Comparison of ENCODE assay signal across 21 cellular contexts in genomic region chrX:109134777-109135176, GRCh38.
DNase-seq lines count a peak whose midpoint lies in the region; ATAC-seq, FAIRE-seq and TF ChIP-seq lines count a peak whose summit lies in the region.
"Had no signal": no experiment of that assay in that cellular context is flagged by ENCODE, and none has a peak within 500 bp of the region (broad histone marks: within the 10 kb centered on the region; RNA-seq: fewer than 3 reads in every experiment).

No MANE protein-coding gene starts in this region.

- FAIRE-seq in astrocyte (lab: Jason Lieb, UNC) = peak; percentile 13
- FAIRE-seq: D721Med, G401.6, GM12891 had no signal

- H3K4me2 ChIP-seq in astrocyte (ENCODE audit: low read length) (no peak overlapping the region), mesendoderm (ENCODE audit: low read length) (no peak overlapping the region)
- H3K4me2 ChIP-seq: A549; BLaER1 treated with 17β-estradiol and CSF1 and Interleukin-3, amounts not matched to agents 10 nM and 100 nM had no signal

- no peaks in the 10 kb centered on the region for H3K4me1 Mint-ChIP-seq in astrocyte (ENCODE audit: low read depth, unreplicated experiment)
- H3K4me1 Mint-ChIP-seq: B cell had no signal

- no peak overlapping the region for H3K23ac ChIP-seq in mesendoderm (ENCODE audit: low read length)

- H3K4me3 ChIP-seq in astrocyte (ENCODE audit: insufficient read depth, low read depth, low read length) (no peak overlapping the region), mesendoderm (ENCODE audit: low read length) (no peak overlapping the region)
- H3K4me3 ChIP-seq: A549; BLaER1 treated with 17β-estradiol and CSF1 and Interleukin-3, amounts not matched to agents 10 nM and 100 nM had no signal

- no peak overlapping the region for H3K27ac Mint-ChIP-seq in astrocyte (ENCODE audit: unreplicated experiment)
- H3K27ac Mint-ChIP-seq: B cell; CD4-positive, alpha-beta T cell; CD8-positive, alpha-beta T cell had no signal

- H3K18ac ChIP-seq in mesendoderm (ENCODE audit: low read length) = no peak overlapping the region

- H2AK5ac ChIP-seq in mesendoderm (ENCODE audit: low read length) = no peak overlapping the region

- H2AFZ ChIP-seq in astrocyte (ENCODE audit: low read depth, low read length) = no peak overlapping the region

- H3K79me2 ChIP-seq in astrocyte (ENCODE audit: insufficient read depth, low read length) (no peaks in the 10 kb centered on the region), mesendoderm (ENCODE audit: control insufficient read depth, insufficient read depth, low read length) (no peaks in the 10 kb centered on the region)

- H3K56ac ChIP-seq in mesendoderm (ENCODE audit: low read length) = no peak overlapping the region

- H3K36me3 ChIP-seq in astrocyte (ENCODE audit: insufficient read depth, low read length) (no peaks in the 10 kb centered on the region), mesendoderm (ENCODE audit: control insufficient read depth, insufficient read depth, low read length) (no peaks in the 10 kb centered on the region)
- H3K36me3 ChIP-seq: BLaER1 treated with 17β-estradiol and CSF1 and Interleukin-3, amounts not matched to agents 10 nM and 100 nM had no signal

- no peaks in the 10 kb centered on the region for H3K79me1 ChIP-seq in mesendoderm (ENCODE audit: low read length)

- H2BK15ac ChIP-seq in mesendoderm (replicated peaks; ENCODE audit: low read depth) = no peak overlapping the region

- H3K9ac ChIP-seq in astrocyte (ENCODE audit: low read length) (no peak overlapping the region), mesendoderm (ENCODE audit: low read length) (no peak overlapping the region)
- H3K9ac ChIP-seq: BLaER1 treated with 17β-estradiol and CSF1 and Interleukin-3, amounts not matched to agents 10 nM and 100 nM had no signal

- H3K4me1 ChIP-seq in astrocyte (ENCODE audit: insufficient read depth, low read length) = no peaks in the 10 kb centered on the region
- H3K4me1 ChIP-seq in mesendoderm (ENCODE audit: control insufficient read depth, low read depth, low read length) = no peaks in the 10 kb centered on the region
- H3K4me1 ChIP-seq: A549; BLaER1 treated with 17β-estradiol and CSF1 and Interleukin-3, amounts not matched to agents 10 nM and 100 nM; Caco-2 had no signal

- H2BK120ac ChIP-seq in mesendoderm (ENCODE audit: low read depth, low read length) = no peak overlapping the region

- H3K9me3 ChIP-seq in astrocyte (ENCODE audit: insufficient read depth, low read depth, low read length) = no peaks in the 10 kb centered on the region
- H3K9me3 ChIP-seq: A549, Caco-2 had no signal

- H3K36me3 Mint-ChIP-seq in astrocyte (ENCODE audit: low read depth, unreplicated experiment) = no peaks in the 10 kb centered on the region
- H3K36me3 Mint-ChIP-seq: CD8-positive, alpha-beta T cell had no signal

- H3K4me3 Mint-ChIP-seq in astrocyte (ENCODE audit: unreplicated experiment) = no peak overlapping the region
- H3K4me3 Mint-ChIP-seq: B cell; CD4-positive, alpha-beta T cell; CD8-positive, alpha-beta T cell had no signal

- H4K8ac ChIP-seq in mesendoderm (ENCODE audit: low read depth, low read length) = no peak overlapping the region

- DNase-seq in DMS53 (lab: John Stamatoyannopoulos, UW) (peak; percentile 8), DMS53 treated with DMSO at 0.1 percent for 48 hours (lab: John Stamatoyannopoulos, UW; ENCODE audit: unreplicated experiment) (no peak), astrocyte (ENCODE audit: low read depth) (no peak), mesendoderm (peak; percentile 0), NCI-H524 treated with DMSO at 0.1 percent for 48 hours (lab: John Stamatoyannopoulos, UW) (no peak)
- DNase-seq: AML-193; Caco-2; Calu3; CD4-positive, alpha-beta T cell; CD8-positive, alpha-beta T cell; DMS79 treated with DMSO at 0.1 percent for 48 hours; GF-D8 had no signal

- no peak overlapping the region for H4K5ac ChIP-seq in mesendoderm (ENCODE audit: low read length)

- H2BK5ac ChIP-seq in mesendoderm (ENCODE audit: low read length) = no peak overlapping the region

- no peak for ATAC-seq in GM19395 (IDR thresholded peaks at IDR 0.05; ENCODE audit: unreplicated experiment)
- ATAC-seq: A549; CD8-positive, alpha-beta T cell had no signal

- H3K27me3 ChIP-seq in astrocyte (ENCODE audit: insufficient read depth, low read length) (no peaks in the 10 kb centered on the region), mesendoderm (ENCODE audit: insufficient read depth, low read length, poor library complexity) (no peaks in the 10 kb centered on the region)

- no peaks in the 10 kb centered on the region for H3K9me3 Mint-ChIP-seq in astrocyte (ENCODE audit: unreplicated experiment)
- H3K9me3 Mint-ChIP-seq: CD4-positive, alpha-beta T cell had no signal

- TF ChIP-seq CTCF in astrocyte (IDR thresholded peaks at IDR 0.05; ENCODE audit: insufficient read depth, low read depth, low read length) = no peak

- no peaks in the 10 kb centered on the region for H4K20me1 ChIP-seq in astrocyte (ENCODE audit: insufficient read depth, low read length)
- H4K20me1 ChIP-seq: BLaER1 treated with 17β-estradiol and CSF1 and Interleukin-3, amounts not matched to agents 10 nM and 100 nM had no signal

- H3K4ac ChIP-seq in mesendoderm (ENCODE audit: low read depth, low read length) = no peak overlapping the region

- no peak overlapping the region for H3K27ac ChIP-seq in astrocyte (ENCODE audit: low read depth, low read length)
- H3K27ac ChIP-seq in mesendoderm (ENCODE audit: low read depth, low read length) = no peak overlapping the region
- H3K27ac ChIP-seq: 22Rv1; A549; BLaER1 treated with 17β-estradiol and CSF1 and Interleukin-3, amounts not matched to agents 10 nM and 100 nM; C4-2B had no signal

- no peaks in the 10 kb centered on the region for H3K27me3 Mint-ChIP-seq in astrocyte (ENCODE audit: low read depth, unreplicated experiment)
- H3K27me3 Mint-ChIP-seq: B cell; CD4-positive, alpha-beta T cell had no signal

Comparison
In these comparisons a context has a peak if more than half of its experiments do, and no peak if none do; other contexts are left out.
1. DNase-seq: peak in DMS53 (single experiment) and mesendoderm (single experiment); none in DMS53 treated with DMSO at 0.1 percent for 48 hours (single experiment), astrocyte (single experiment) and NCI-H524 treated with DMSO at 0.1 percent for 48 hours (single experiment).